Comparison of ENCODE assay signal across 17 cellular contexts in the genomic region with DNA sequence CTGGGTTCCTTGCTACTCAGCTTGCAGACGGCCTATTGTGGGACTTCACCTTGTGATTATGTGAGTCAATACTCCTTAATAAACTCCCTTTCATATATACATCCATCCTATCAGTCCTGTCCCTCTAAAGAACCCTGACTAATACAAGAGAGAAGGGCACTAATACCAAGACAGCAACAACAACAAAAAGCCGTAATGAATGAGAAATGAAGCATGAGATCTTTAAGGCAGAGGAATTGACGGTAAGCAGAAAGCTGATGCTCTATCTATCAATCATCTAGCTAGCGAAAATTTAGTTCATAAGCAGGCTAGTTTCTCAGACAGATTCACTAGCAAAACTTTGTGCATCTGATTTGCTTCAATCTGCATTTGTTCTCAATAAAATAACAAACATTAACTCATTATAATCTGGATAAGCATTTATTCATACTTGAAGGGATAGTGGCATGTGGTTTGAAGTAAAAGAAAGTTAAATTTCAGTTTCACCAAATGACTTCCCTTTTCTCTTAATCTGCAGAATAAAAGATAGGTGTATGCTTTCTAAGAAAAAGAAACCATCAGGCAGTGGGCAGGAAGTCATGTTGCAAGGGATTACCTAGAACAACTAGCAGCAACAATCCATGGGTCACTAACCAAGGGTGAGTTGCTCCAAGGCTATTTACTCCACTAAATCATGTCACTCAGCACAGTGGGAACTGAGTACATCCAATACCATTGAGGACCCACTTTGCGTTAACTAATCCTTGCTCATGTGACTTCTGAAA.
DNase-seq lines count a peak whose midpoint lies in the region; ATAC-seq, FAIRE-seq and TF ChIP-seq lines count a peak whose summit lies in the region.
"Had no signal": no experiment of that assay in that cellular context is flagged by ENCODE, and none has a peak within 500 bp of the region (broad histone marks: within the 10 kb centered on the region; RNA-seq: fewer than 3 reads in every experiment).

No MANE protein-coding gene starts in this region.

- no peak overlapping the region for H3K27ac ChIP-seq in small intestine (ENCODE audit: low read depth in 1 of 2, low read length in 1 of 2)
- H3K27ac ChIP-seq: BLaER1 treated with 17β-estradiol and CSF1 and Interleukin-3, amounts not matched to agents 10 nM and 100 nM; esophagus squamous epithelium; parathyroid adenoma had no signal

- FAIRE-seq in small intestine (lab: Jason Lieb, UNC): no peak
- FAIRE-seq: K562 had no signal

- TF ChIP-seq CTCF in GM20000 (IDR thresholded peaks at IDR 0.05; ENCODE audit: extremely low read depth, missing control alignments): no peak

- in situ Hi-C loops in ACHN (cut with HindIII; ENCODE audit: low pct_ligation_motif_present, low pct_unique_long_range_greater_than_20kb, low sequenced_read_pairs): no loop called here

- WGBS in small intestine, 3 donors: 82 to 87% (median 86%) methylated on average over 5 of the region's 5 CpGs

- H3K36me3 ChIP-seq in small intestine (ENCODE audit: control insufficient read depth in 2 of 2, insufficient read depth in 2 of 2, low read length in 2 of 2): no peaks in the 10 kb centered on the region
- H3K36me3 ChIP-seq: BLaER1 treated with 17β-estradiol and CSF1 and Interleukin-3, amounts not matched to agents 10 nM and 100 nM; esophagus squamous epithelium had no signal

- peaks cover 3% of the 10 kb centered on the region for H3K27me3 Mint-ChIP-seq in activated T-helper 1 cell treated with anti-CD3 and anti-CD28 coated beads, Interleukin-12 subunit alpha, Interleukin-12 subunit beta, Interleukin-2, Interleukin-4 antibody, amounts not matched to agents 30 ng/mL and 10 ng/mL and 1 ng/mL, durations not matched to agents 14 hours and 24 hours and 36 hours (ENCODE audit: insufficient read depth)
- H3K27me3 Mint-ChIP-seq: activated CD4-positive, alpha-beta memory T cell treated with anti-CD3 and anti-CD28 coated beads, Interleukin-2, amount 10 ng/mL, durations not matched to agents 7 days and 5 days; activated naive CD4-positive, alpha-beta T cell treated with anti-CD3 and anti-CD28 coated beads, Interleukin-2, amount 50 U/mL, for 24 hours; T-cell had no signal

- H3K4me3 Mint-ChIP-seq in activated T-helper 1 cell treated with anti-CD3 and anti-CD28 coated beads, Interleukin-12 subunit alpha, Interleukin-12 subunit beta, Interleukin-2, Interleukin-4 antibody, amounts not matched to agents 30 ng/mL and 10 ng/mL and 1 ng/mL, durations not matched to agents 14 hours and 24 hours and 36 hours: no peak overlapping the region
- H3K4me3 Mint-ChIP-seq: activated CD4-positive, alpha-beta memory T cell treated with anti-CD3 and anti-CD28 coated beads, Interleukin-2, amount 10 ng/mL, durations not matched to agents 7 days and 5 days; activated naive CD4-positive, alpha-beta T cell treated with anti-CD3 and anti-CD28 coated beads, Interleukin-2, amount 50 U/mL, for 24 hours; stimulated activated effector memory CD8-positive, alpha-beta T cell treated with anti-CD3 and anti-CD28 coated beads, Interleukin-12 subunit alpha, Interleukin-12 subunit beta, amount 100 ng/mL, for 72 hours; T-cell had no signal

- no peaks in the 10 kb centered on the region for H3K4me1 ChIP-seq in small intestine (ENCODE audit: control insufficient read depth in 2 of 2, insufficient read depth in 1 of 2, low read depth in 1 of 2, low read length in 1 of 2)
- H3K4me1 ChIP-seq: esophagus squamous epithelium, parathyroid adenoma had no signal

- no peak overlapping the region for H3K4me3 ChIP-seq in small intestine (ENCODE audit: low read depth in 1 of 2, low read length in 2 of 2)
- H3K4me3 ChIP-seq: BLaER1 treated with 17β-estradiol and CSF1 and Interleukin-3, amounts not matched to agents 10 nM and 100 nM; esophagus squamous epithelium; K562 had no signal

- ATAC-seq in GM18505 (IDR thresholded peaks at IDR 0.05; ENCODE audit: unreplicated experiment) (peak; percentile 65), GM19455 (IDR thresholded peaks at IDR 0.05; ENCODE audit: unreplicated experiment) (peak; percentile 64), HG02885 (IDR thresholded peaks at IDR 0.05; ENCODE audit: poor library complexity, unreplicated experiment) (peak; percentile 63)
- ATAC-seq: K562; stimulated activated effector memory CD8-positive, alpha-beta T cell treated with anti-CD3 and anti-CD28 coated beads, Interleukin-12 subunit alpha, Interleukin-12 subunit beta, amount 100 ng/mL, for 72 hours; T-cell had no signal

- intact Hi-C loops in activated T-helper 1 cell treated with anti-CD3 and anti-CD28 coated beads, Interleukin-12 subunit alpha, Interleukin-12 subunit beta, Interleukin-2, Interleukin-4 antibody, amounts not matched to agents 30 ng/mL and 10 ng/mL and 1 ng/mL, durations not matched to agents 14 hours and 24 hours and 36 hours (cut with micrococcal nuclease): no loop called here

- H3K9me3 Mint-ChIP-seq in activated T-helper 1 cell treated with anti-CD3 and anti-CD28 coated beads, Interleukin-12 subunit alpha, Interleukin-12 subunit beta, Interleukin-2, Interleukin-4 antibody, amounts not matched to agents 30 ng/mL and 10 ng/mL and 1 ng/mL, durations not matched to agents 14 hours and 24 hours and 36 hours: peaks cover 21% of the 10 kb centered on the region

- no peak overlapping the region for H3K27ac Mint-ChIP-seq in activated T-helper 1 cell treated with anti-CD3 and anti-CD28 coated beads, Interleukin-12 subunit alpha, Interleukin-12 subunit beta, Interleukin-2, Interleukin-4 antibody, amounts not matched to agents 30 ng/mL and 10 ng/mL and 1 ng/mL, durations not matched to agents 14 hours and 24 hours and 36 hours
- H3K27ac Mint-ChIP-seq: activated CD4-positive, alpha-beta memory T cell treated with anti-CD3 and anti-CD28 coated beads, Interleukin-2, amount 10 ng/mL, durations not matched to agents 7 days and 5 days; activated naive CD4-positive, alpha-beta T cell treated with anti-CD3 and anti-CD28 coated beads, Interleukin-2, amount 50 U/mL, for 24 hours; stimulated activated effector memory CD8-positive, alpha-beta T cell treated with anti-CD3 and anti-CD28 coated beads, Interleukin-12 subunit alpha, Interleukin-12 subunit beta, amount 100 ng/mL, for 72 hours; T-cell had no signal

- DNase-seq in MV-4-11 (lab: John Stamatoyannopoulos, UW) (peak; percentile 84), GM20000 (ENCODE audit: low spot score) (no peak), ACHN (no peak), small intestine (no peak)
- no peak for DNase-seq in activated T-helper 1 cell treated with anti-CD3 and anti-CD28 coated beads, Interleukin-12 subunit alpha, Interleukin-12 subunit beta, Interleukin-2, Interleukin-4 antibody, amounts not matched to agents 30 ng/mL and 10 ng/mL and 1 ng/mL, durations not matched to agents 14 hours and 24 hours and 36 hours (ENCODE audit: low spot score)
- DNase-seq: activated CD4-positive, alpha-beta memory T cell treated with anti-CD3 and anti-CD28 coated beads, Interleukin-2, amount 10 ng/mL, durations not matched to agents 7 days and 5 days; cerebellar nuclear complex; esophagus squamous epithelium; T-cell had no signal

- peaks cover 3% of the 10 kb centered on the region for H3K36me3 Mint-ChIP-seq in activated T-helper 1 cell treated with anti-CD3 and anti-CD28 coated beads, Interleukin-12 subunit alpha, Interleukin-12 subunit beta, Interleukin-2, Interleukin-4 antibody, amounts not matched to agents 30 ng/mL and 10 ng/mL and 1 ng/mL, durations not matched to agents 14 hours and 24 hours and 36 hours (ENCODE audit: low read depth)
- H3K36me3 Mint-ChIP-seq: activated naive CD4-positive, alpha-beta T cell treated with anti-CD3 and anti-CD28 coated beads, Interleukin-2, amount 50 U/mL, for 24 hours; stimulated activated effector memory CD8-positive, alpha-beta T cell treated with anti-CD3 and anti-CD28 coated beads, Interleukin-12 subunit alpha, Interleukin-12 subunit beta, amount 100 ng/mL, for 72 hours; T-cell had no signal

- no peaks in the 10 kb centered on the region for H3K27me3 ChIP-seq in small intestine (ENCODE audit: control insufficient read depth in 2 of 2, insufficient read depth in 2 of 2, low read length in 2 of 2)
- H3K27me3 ChIP-seq: BLaER1 treated with 17β-estradiol and CSF1 and Interleukin-3, amounts not matched to agents 10 nM and 100 nM; esophagus squamous epithelium had no signal

- TF ChIP-seq POLR2A in GM18505 (IDR thresholded peaks at IDR 0.05; ENCODE audit: borderline replicate concordance, extremely low read depth, insufficient read depth, insufficient read length): no peak

- H3K4me1 Mint-ChIP-seq in activated T-helper 1 cell treated with anti-CD3 and anti-CD28 coated beads, Interleukin-12 subunit alpha, Interleukin-12 subunit beta, Interleukin-2, Interleukin-4 antibody, amounts not matched to agents 30 ng/mL and 10 ng/mL and 1 ng/mL, durations not matched to agents 14 hours and 24 hours and 36 hours (ENCODE audit: low read depth): peaks cover 18% of the 10 kb centered on the region
- H3K4me1 Mint-ChIP-seq: activated naive CD4-positive, alpha-beta T cell treated with anti-CD3 and anti-CD28 coated beads, Interleukin-2, amount 50 U/mL, for 24 hours; stimulated activated effector memory CD8-positive, alpha-beta T cell treated with anti-CD3 and anti-CD28 coated beads, Interleukin-12 subunit alpha, Interleukin-12 subunit beta, amount 100 ng/mL, for 72 hours; T-cell had no signal

- no peaks in the 10 kb centered on the region for H3K9me3 ChIP-seq in small intestine (ENCODE audit: control insufficient read depth, low read depth)
